1 cellular context compared by ENCODE assay signal in the genomic region with DNA sequence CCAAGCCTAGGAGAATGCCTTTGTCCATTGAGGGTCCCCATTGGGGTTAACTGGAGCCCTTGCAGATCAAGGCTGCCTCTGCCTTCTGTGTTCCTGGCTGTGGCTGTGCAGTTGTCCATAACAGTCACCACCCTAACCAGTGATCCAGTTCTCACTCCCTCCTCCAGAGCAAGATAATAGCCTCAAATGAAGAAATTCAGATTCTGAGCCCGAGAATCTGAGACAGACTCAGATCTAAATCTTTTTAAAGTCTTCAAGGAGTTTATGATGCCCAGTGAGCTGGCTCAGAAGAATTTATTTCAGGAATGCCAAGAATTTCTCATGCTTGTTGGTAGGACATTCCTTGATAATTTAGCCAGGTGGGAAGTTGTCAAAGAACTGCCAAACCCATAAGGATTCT.
TF ChIP-seq lines count a peak whose summit lies in the region.

No MANE protein-coding gene starts in this region.

TF ChIP-seq in GM23338, 12 proteins besides CTCF, POLR2A, EP300 and RAD21 (continued from another document):
- TF ChIP-seq, protein P1, sequence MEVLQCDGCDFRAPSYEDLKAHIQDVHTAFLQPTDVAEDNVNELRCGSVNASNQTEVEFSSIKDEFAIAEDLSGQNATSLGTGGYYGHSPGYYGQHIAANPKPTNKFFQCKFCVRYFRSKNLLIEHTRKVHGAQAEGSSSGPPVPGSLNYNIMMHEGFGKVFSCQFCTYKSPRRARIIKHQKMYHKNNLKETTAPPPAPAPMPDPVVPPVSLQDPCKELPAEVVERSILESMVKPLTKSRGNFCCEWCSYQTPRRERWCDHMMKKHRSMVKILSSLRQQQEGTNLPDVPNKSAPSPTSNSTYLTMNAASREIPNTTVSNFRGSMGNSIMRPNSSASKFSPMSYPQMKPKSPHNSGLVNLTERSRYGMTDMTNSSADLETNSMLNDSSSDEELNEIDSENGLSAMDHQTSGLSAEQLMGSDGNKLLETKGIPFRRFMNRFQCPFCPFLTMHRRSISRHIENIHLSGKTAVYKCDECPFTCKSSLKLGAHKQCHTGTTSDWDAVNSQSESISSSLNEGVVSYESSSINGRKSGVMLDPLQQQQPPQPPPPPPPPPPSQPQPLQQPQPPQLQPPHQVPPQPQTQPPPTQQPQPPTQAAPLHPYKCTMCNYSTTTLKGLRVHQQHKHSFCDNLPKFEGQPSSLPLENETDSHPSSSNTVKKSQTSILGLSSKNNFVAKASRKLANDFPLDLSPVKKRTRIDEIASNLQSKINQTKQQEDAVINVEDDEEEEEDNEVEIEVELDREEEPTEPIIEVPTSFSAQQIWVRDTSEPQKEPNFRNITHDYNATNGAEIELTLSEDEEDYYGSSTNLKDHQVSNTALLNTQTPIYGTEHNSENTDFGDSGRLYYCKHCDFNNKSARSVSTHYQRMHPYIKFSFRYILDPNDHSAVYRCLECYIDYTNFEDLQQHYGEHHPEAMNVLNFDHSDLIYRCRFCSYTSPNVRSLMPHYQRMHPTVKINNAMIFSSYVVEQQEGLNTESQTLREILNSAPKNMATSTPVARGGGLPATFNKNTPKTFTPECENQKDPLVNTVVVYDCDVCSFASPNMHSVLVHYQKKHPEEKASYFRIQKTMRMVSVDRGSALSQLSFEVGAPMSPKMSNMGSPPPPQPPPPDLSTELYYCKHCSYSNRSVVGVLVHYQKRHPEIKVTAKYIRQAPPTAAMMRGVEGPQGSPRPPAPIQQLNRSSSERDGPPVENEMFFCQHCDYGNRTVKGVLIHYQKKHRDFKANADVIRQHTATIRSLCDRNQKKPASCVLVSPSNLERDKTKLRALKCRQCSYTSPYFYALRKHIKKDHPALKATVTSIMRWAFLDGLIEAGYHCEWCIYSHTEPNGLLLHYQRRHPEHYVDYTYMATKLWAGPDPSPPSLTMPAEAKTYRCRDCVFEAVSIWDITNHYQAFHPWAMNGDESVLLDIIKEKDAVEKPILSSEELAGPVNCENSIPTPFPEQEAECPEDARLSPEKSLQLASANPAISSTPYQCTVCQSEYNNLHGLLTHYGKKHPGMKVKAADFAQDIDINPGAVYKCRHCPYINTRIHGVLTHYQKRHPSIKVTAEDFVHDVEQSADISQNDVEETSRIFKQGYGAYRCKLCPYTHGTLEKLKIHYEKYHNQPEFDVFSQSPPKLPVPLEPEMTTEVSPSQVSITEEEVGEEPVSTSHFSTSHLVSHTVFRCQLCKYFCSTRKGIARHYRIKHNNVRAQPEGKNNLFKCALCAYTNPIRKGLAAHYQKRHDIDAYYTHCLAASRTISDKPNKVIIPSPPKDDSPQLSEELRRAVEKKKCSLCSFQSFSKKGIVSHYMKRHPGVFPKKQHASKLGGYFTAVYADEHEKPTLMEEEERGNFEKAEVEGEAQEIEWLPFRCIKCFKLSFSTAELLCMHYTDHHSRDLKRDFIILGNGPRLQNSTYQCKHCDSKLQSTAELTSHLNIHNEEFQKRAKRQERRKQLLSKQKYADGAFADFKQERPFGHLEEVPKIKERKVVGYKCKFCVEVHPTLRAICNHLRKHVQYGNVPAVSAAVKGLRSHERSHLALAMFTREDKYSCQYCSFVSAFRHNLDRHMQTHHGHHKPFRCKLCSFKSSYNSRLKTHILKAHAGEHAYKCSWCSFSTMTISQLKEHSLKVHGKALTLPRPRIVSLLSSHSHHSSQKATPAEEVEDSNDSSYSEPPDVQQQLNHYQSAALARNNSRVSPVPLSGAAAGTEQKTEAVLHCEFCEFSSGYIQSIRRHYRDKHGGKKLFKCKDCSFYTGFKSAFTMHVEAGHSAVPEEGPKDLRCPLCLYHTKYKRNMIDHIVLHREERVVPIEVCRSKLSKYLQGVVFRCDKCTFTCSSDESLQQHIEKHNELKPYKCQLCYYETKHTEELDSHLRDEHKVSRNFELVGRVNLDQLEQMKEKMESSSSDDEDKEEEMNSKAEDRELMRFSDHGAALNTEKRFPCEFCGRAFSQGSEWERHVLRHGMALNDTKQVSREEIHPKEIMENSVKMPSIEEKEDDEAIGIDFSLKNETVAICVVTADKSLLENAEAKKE (CRISPR knock-in tag; IDR thresholded peaks at IDR 0.05), result no peak
- no peak for TF ChIP-seq STAT1 (IDR thresholded peaks at IDR 0.05; ENCODE audit: unreplicated experiment)
- TF ChIP-seq JUNB (IDR thresholded peaks at IDR 0.05; ENCODE audit: unreplicated experiment), result no peak
- TF ChIP-seq, protein P2, sequence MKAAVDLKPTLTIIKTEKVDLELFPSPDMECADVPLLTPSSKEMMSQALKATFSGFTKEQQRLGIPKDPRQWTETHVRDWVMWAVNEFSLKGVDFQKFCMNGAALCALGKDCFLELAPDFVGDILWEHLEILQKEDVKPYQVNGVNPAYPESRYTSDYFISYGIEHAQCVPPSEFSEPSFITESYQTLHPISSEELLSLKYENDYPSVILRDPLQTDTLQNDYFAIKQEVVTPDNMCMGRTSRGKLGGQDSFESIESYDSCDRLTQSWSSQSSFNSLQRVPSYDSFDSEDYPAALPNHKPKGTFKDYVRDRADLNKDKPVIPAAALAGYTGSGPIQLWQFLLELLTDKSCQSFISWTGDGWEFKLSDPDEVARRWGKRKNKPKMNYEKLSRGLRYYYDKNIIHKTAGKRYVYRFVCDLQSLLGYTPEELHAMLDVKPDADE (IDR thresholded peaks at IDR 0.05), result no peak
